Comparison of ENCODE assay signal across 21 cellular contexts in genomic region chr3:10215578-10216368, GRCh38.
"Had no signal": no experiment of that assay in that cellular context is flagged by ENCODE, and none has a peak within 500 bp of the region (broad histone marks: within the 10 kb centered on the region; RNA-seq: fewer than 3 reads in every experiment).

No MANE protein-coding gene starts in this region.

- H3K36me3 ChIP-seq: cardiac muscle cell had no signal

- H3K9me3 ChIP-seq: lower lobe of right lung, stomach had no signal

- ATAC-seq: activated T-cell treated with anti-CD3 and anti-CD28 coated beads, Interleukin-2, amount 50 U/mL, for 4 hours; lower lobe of right lung had no signal

- H3K27ac Mint-ChIP-seq: activated naive CD4-positive, alpha-beta T cell treated with anti-CD3 and anti-CD28 coated beads, Interleukin-2, amount 10 ng/mL, durations not matched to agents 7 days and 5 days; endodermal cell; mesothelial cell of epicardium; T-helper 1 cell treated with Interleukin-12 subunit alpha and Interleukin-12 subunit beta and Interleukin-4 antibody, amounts not matched to agents 30 μg/mL and 1 μg/mL, for 36 hours; type B pancreatic cell had no signal

- H3K4me1 Mint-ChIP-seq: endodermal cell had no signal

- H3K36me3 Mint-ChIP-seq: mesothelial cell of epicardium, type B pancreatic cell had no signal

- H3K4me3 Mint-ChIP-seq: activated naive CD4-positive, alpha-beta T cell treated with anti-CD3 and anti-CD28 coated beads, Interleukin-2, amount 10 ng/mL, durations not matched to agents 7 days and 5 days; activated T-cell treated with anti-CD3 and anti-CD28 coated beads, Interleukin-2, amount 50 U/mL, for 4 hours; endodermal cell; mesothelial cell of epicardium; T-helper 1 cell treated with Interleukin-12 subunit alpha and Interleukin-12 subunit beta and Interleukin-4 antibody, amounts not matched to agents 30 μg/mL and 1 μg/mL, for 36 hours; type B pancreatic cell had no signal

- H3K27me3 Mint-ChIP-seq: activated naive CD4-positive, alpha-beta T cell treated with anti-CD3 and anti-CD28 coated beads, Interleukin-2, amount 10 ng/mL, durations not matched to agents 7 days and 5 days; type B pancreatic cell had no signal

- H3K4me3 ChIP-seq: cardiac muscle cell, hepatocyte, lower lobe of right lung, spleen, stomach had no signal

- DNase-seq: activated CD4-positive, alpha-beta T cell treated with anti-CD3 and anti-CD28 coated beads, Interleukin-2, amount 50 U/mL, for 48 hours; activated effector memory CD4-positive, alpha-beta T cell treated with Interleukin-2 at 50 U/mL for 16 hours; activated naive CD4-positive, alpha-beta T cell treated with anti-CD3 and anti-CD28 coated beads, Interleukin-2, amount 10 ng/mL, durations not matched to agents 7 days and 5 days; activated T-cell treated with anti-CD3 and anti-CD28 coated beads, Interleukin-2, amount 50 U/mL, for 4 hours; amniotic stem cell; endodermal cell; foreskin fibroblast; islet precursor cell; lower lobe of right lung; occipital lobe; retina; spleen; stimulated activated CD8-positive, alpha-beta memory T cell treated with anti-CD3 and anti-CD28 coated beads, Interleukin-4, amount 100 ng/mL, for 48 hours; stomach had no signal

- H3K9me3 Mint-ChIP-seq: mesothelial cell of epicardium, type B pancreatic cell had no signal

- H3K27me3 ChIP-seq: cardiac muscle cell, hepatocyte, spleen, stomach had no signal

- H3K27ac ChIP-seq: cardiac muscle cell, epithelial cell of prostate, hepatocyte, lower lobe of right lung, stomach, VCaP had no signal
